ENCODE assay signal across 17 cellular contexts in the genomic region with DNA sequence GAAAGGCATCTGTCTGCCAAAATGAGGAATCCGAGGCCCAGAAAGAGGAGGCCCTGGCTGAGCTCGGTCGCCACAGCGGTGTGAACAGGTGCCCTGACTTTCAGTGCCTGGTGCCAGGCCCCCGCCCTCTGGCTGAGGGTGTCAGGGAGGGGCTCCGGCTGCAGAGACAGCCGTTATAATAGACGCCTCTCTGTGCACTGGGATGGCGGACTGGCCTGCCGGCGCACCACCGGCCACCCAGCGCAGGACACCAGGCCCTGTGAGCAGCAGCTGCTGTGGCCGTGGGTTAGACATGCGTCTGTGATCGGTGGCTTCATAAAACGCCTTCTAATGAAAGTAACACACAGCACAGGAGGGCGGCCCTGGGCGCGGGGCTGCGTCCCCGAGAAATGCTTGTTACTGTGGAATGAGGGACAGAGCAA. TPM values are rescaled to one million over a fixed set of nuclear protein-coding genes. Genes with fewer than 3 reads are reported as not detected.
DNase-seq lines count a peak whose midpoint lies in the region; ATAC-seq and TF ChIP-seq lines count a peak whose summit lies in the region.
"Had no signal": no experiment of that assay in that cellular context is flagged by ENCODE, and none has a peak within 500 bp of the region (broad histone marks: within the 10 kb centered on the region; RNA-seq: fewer than 3 reads in every experiment).

No MANE protein-coding gene starts in this region.

- H3K36me3 ChIP-seq in neuronal stem cell (replicated peaks in 1 of 2; ENCODE audit: control insufficient read depth in 2 of 2, insufficient read depth in 2 of 2, low read length in 2 of 2) = no peaks in the 10 kb centered on the region
- no peaks in the 10 kb centered on the region for H3K36me3 ChIP-seq in tibial nerve
- H3K36me3 ChIP-seq in thyroid gland = no peaks in the 10 kb centered on the region
- H3K36me3 ChIP-seq: HAP-1 had no signal

- H2BK15ac ChIP-seq in neuronal stem cell (ENCODE audit: low read length) = peak overlapping the region; percentile 35

- H3K27me3 ChIP-seq in right cardiac atrium (ENCODE audit: control insufficient read depth, insufficient read depth) (no peaks in the 10 kb centered on the region), neuronal stem cell (ENCODE audit: control insufficient read depth in 3 of 3, insufficient read depth in 3 of 3, low read depth in 1 of 3, low read length in 3 of 3) (peaks cover 0 to 25% (median 0%) of the 10 kb centered on the region in 3 experiments), tibial nerve (peaks cover 0 to 5% of the 10 kb centered on the region in 2 donors), thyroid gland (no peaks in the 10 kb centered on the region)

- H3K27ac ChIP-seq in right cardiac atrium (ENCODE audit: low read length) = no peak overlapping the region
- peak overlapping the region; percentile 97 for H3K27ac ChIP-seq in caudate nucleus (ENCODE audit: low read depth, low read length)
- H3K27ac ChIP-seq in neuronal stem cell (replicated peaks; ENCODE audit: low read length) = no peak overlapping the region
- H3K27ac ChIP-seq in tibial nerve = peak overlapping the region in 3 of 4 donors; percentile 41 to 89 (median 83)
- no peak overlapping the region for H3K27ac ChIP-seq in thyroid gland

- peak overlapping the region; percentile 75 for H3K18ac ChIP-seq in neuronal stem cell (ENCODE audit: low read length)

- H3K4me3 ChIP-seq in right cardiac atrium (ENCODE audit: low read length) (no peak overlapping the region), neuronal stem cell (ENCODE audit: low read length in 2 of 2) (no peak overlapping the region), tibial nerve (no peak overlapping the region), thyroid gland (replicated peaks in 1 of 3) (no peak overlapping the region)
- H3K4me3 ChIP-seq: HAP-1 had no signal

- intact Hi-C loops in cardiac septum (cut with DNase I) = no loop called here
- intact Hi-C loops in right cardiac atrium (cut with DNase I) = no loop called here
- intact Hi-C loops in thyroid gland (cut with DNase I) = no loop called here

- H3K27me3 Mint-ChIP-seq in effector memory CD8-positive, alpha-beta T cell = peaks cover 0 to 15% of the 10 kb centered on the region in 2 donors
- H3K27me3 Mint-ChIP-seq: CD4-positive, CD25-positive, alpha-beta regulatory T cell had no signal

- no peak for TF ChIP-seq EP300 in tibial nerve (IDR thresholded peaks at IDR 0.05)

- H4K8ac ChIP-seq in neuronal stem cell (ENCODE audit: low read depth, low read length) = no peak overlapping the region

- ATAC-seq in right cardiac atrium = no peak
- no peak for ATAC-seq in effector memory CD8-positive, alpha-beta T cell (replicated peaks)

- no peak overlapping the region for H3K4me3 Mint-ChIP-seq in effector memory CD8-positive, alpha-beta T cell
- H3K4me3 Mint-ChIP-seq: CD4-positive, CD25-positive, alpha-beta regulatory T cell had no signal

- no peak overlapping the region for H2BK5ac ChIP-seq in neuronal stem cell (ENCODE audit: low read length)

- H2BK120ac ChIP-seq in neuronal stem cell (ENCODE audit: low read depth, low read length) = no peak overlapping the region

- H2BK12ac ChIP-seq in neuronal stem cell (ENCODE audit: low read length) = no peak overlapping the region

- H4K91ac ChIP-seq in neuronal stem cell (ENCODE audit: low read depth, low read length, poor library complexity) = no peak overlapping the region

- peak overlapping the region; percentile 63 for H2AK5ac ChIP-seq in neuronal stem cell (ENCODE audit: low read depth, low read length)

- H3K9me3 ChIP-seq in right cardiac atrium (ENCODE audit: control insufficient read depth, low read length) = no peaks in the 10 kb centered on the region
- H3K9me3 ChIP-seq in neuronal stem cell (replicated peaks in 1 of 2; ENCODE audit: control insufficient read depth in 2 of 2, insufficient read depth in 1 of 2, low read depth in 1 of 2, low read length in 2 of 2) = peaks cover 0 to 3% of the 10 kb centered on the region in 2 donors
- H3K9me3 ChIP-seq in tibial nerve = no peaks in the 10 kb centered on the region
- no peaks in the 10 kb centered on the region for H3K9me3 ChIP-seq in thyroid gland
- H3K9me3 ChIP-seq: HAP-1 had no signal

- H3K9ac ChIP-seq in neuronal stem cell (ENCODE audit: low read depth, low read length, poor library complexity) = no peak overlapping the region

- peak; percentile 57 for DNase-seq in cardiac septum (ENCODE audit: low spot score)
- no peak for DNase-seq in right cardiac atrium
- DNase-seq in caudate nucleus (lab: John Stamatoyannopoulos, UW) = no peak
- DNase-seq in neuronal stem cell (ENCODE audit: low spot score) = no peak
- DNase-seq in tibial nerve (ENCODE audit: low spot score in 2 of 2) = no peak
- DNase-seq in NCI-H69 (lab: John Stamatoyannopoulos, UW) = no peak
- DNase-seq in thyroid gland = no peak
- no peak for DNase-seq in effector memory CD8-positive, alpha-beta T cell
- DNase-seq: CD4-positive, CD25-positive, alpha-beta regulatory T cell; DMS79 treated with DMSO at 0.1 percent for 48 hours; NCI-H1417 treated with DMSO at 0.1 percent for 48 hours; NCI-H2029 treated with DMSO at 0.1 percent for 48 hours; NCI-H524; OCI-M1 had no signal

- no peaks in the 10 kb centered on the region for H3K79me1 ChIP-seq in neuronal stem cell (ENCODE audit: low read depth, low read length)

- 91% methylated on average over 22 of the region's 22 CpGs for WGBS in right cardiac atrium
- WGBS in neuronal stem cell (ENCODE audit: extremely low coverage in 2 of 2, insufficient read length in 2 of 2, insufficient replicate concordance in 1 of 2), 2 donors = no CpG with 5 or more reads among the region's 22 CpGs
- 77 to 80% methylated on average over 21 to 22 of the region's 22 CpGs for WGBS in tibial nerve, 2 donors
- 85 to 94% methylated on average over 10 to 22 of the region's 22 CpGs for WGBS in thyroid gland, 2 donors

- H3K4me1 ChIP-seq in right cardiac atrium (ENCODE audit: control insufficient read depth, insufficient read depth, low read length) = no peaks in the 10 kb centered on the region
- H3K4me1 ChIP-seq in neuronal stem cell (ENCODE audit: control insufficient read depth in 2 of 2, insufficient read depth in 1 of 2, low read depth in 1 of 2, low read length in 2 of 2) = peaks cover 0 to 6% of the 10 kb centered on the region in 2 donors
- peaks cover 0 to 32% (median 6%) of the 10 kb centered on the region in 4 donors for H3K4me1 ChIP-seq in tibial nerve
- no peaks in the 10 kb centered on the region for H3K4me1 ChIP-seq in thyroid gland
- H3K4me1 ChIP-seq: HAP-1 had no signal

- TF ChIP-seq POLR2A in tibial nerve (IDR thresholded peaks at IDR 0.05) = no peak
- no peak for TF ChIP-seq POLR2A in thyroid gland (IDR thresholded peaks at IDR 0.05)

- H3K14ac ChIP-seq in neuronal stem cell (ENCODE audit: low read length) = no peak overlapping the region

- no peaks in the 10 kb centered on the region for H3K9me3 Mint-ChIP-seq in effector memory CD8-positive, alpha-beta T cell
- H3K9me3 Mint-ChIP-seq: CD4-positive, CD25-positive, alpha-beta regulatory T cell had no signal

- H3K4me2 ChIP-seq in neuronal stem cell (ENCODE audit: insufficient read depth, low read length, poor library complexity, severe bottlenecking) = no peak overlapping the region

- no peaks in the 10 kb centered on the region for H3K36me3 Mint-ChIP-seq in effector memory CD8-positive, alpha-beta T cell (ENCODE audit: insufficient read depth)
- H3K36me3 Mint-ChIP-seq: CD4-positive, CD25-positive, alpha-beta regulatory T cell had no signal

- H3K27ac Mint-ChIP-seq in effector memory CD8-positive, alpha-beta T cell = no peak overlapping the region
- H3K27ac Mint-ChIP-seq: CD4-positive, CD25-positive, alpha-beta regulatory T cell had no signal

- peak overlapping the region; percentile 66 for H3K23ac ChIP-seq in neuronal stem cell (ENCODE audit: low read depth, low read length, poor library complexity)

- no peak overlapping the region for H3K4ac ChIP-seq in neuronal stem cell (ENCODE audit: low read length)

- H3K4me1 Mint-ChIP-seq in effector memory CD8-positive, alpha-beta T cell (ENCODE audit: low read depth in 2 of 2) = peaks cover 0 to 5% of the 10 kb centered on the region in 2 donors
- H3K4me1 Mint-ChIP-seq: CD4-positive, CD25-positive, alpha-beta regulatory T cell had no signal

- no peak overlapping the region for H2AFZ ChIP-seq in neuronal stem cell (ENCODE audit: low read length)

- TF ChIP-seq CTCF in tibial nerve (IDR thresholded peaks at IDR 0.05) (no peak), thyroid gland (IDR thresholded peaks at IDR 0.05) (no peak)

RNA-seq across cellular contexts. Expression of a gene that starts 51.4 kb away (rescaled TPM):
- total RNA-seq in cardiac septum (not detected), right cardiac atrium (not detected), tibial nerve (not detected), thyroid gland (under 1 TPM in 1 of 4 donors, not detected in 3; 0.67 TPM)
- polyA plus RNA-seq in right cardiac atrium = not detected
- polyA plus RNA-seq in neuronal stem cell (2013, experiment 1 of 2) = 0.29 TPM
- polyA plus RNA-seq in neuronal stem cell (2013, experiment 2 of 2) = 0.29 TPM
- total RNA-seq: A673; CD4-positive, CD25-positive, alpha-beta regulatory T cell; LHCN-M2 had no signal
- polyA plus RNA-seq: CD4-positive, CD25-positive, alpha-beta regulatory T cell had no signal

Comparison
In these comparisons a context has a peak if more than half of its experiments do, and no peak if none do; other contexts are left out.
1. H3K27ac ChIP-seq: peak in caudate nucleus (single experiment) and tibial nerve (3 of 4); none in right cardiac atrium (single experiment), neuronal stem cell (single experiment) and thyroid gland (0 of 3).